Comparison of ENCODE assay signal across 8 cellular contexts in the genomic region with DNA sequence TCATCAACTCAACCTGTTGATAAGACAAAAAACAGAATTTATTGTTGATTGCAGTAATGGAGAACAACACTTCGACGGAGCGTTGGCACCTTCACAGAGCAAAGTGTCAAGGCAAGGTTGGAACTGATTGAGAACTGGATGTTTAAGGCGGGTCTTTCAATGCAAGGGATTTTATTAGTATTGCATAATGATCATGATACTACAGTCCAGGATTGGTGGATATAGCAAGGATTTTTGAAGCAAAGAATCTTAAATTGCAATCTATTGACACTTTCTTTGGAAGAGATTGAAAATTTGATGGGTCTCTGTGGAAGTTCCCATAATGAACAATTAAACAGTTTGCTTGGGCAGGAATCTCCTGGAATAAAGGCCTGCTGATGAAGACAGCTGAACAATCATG. TPM values are rescaled to one million over a fixed set of nuclear protein-coding genes. Genes with fewer than 3 reads are reported as not detected.
DNase-seq lines count a peak whose midpoint lies in the region; ATAC-seq and TF ChIP-seq lines count a peak whose summit lies in the region.

No MANE protein-coding gene starts in this region.

- H3K9me3 Mint-ChIP-seq in central memory CD8-positive, alpha-beta T cell = peaks cover 8% of the 10 kb centered on the region

- peak overlapping the region; percentile 84 for H3K4me3 Mint-ChIP-seq in central memory CD8-positive, alpha-beta T cell

- no peak for TF ChIP-seq POLR2A in vagina (IDR thresholded peaks at IDR 0.05)

- no peak for ATAC-seq in heart right ventricle
- no peak for ATAC-seq in left cardiac atrium
- no peak for ATAC-seq in central memory CD8-positive, alpha-beta T cell (replicated peaks; ENCODE audit: extremely low read depth, poor library complexity, severe bottlenecking)
- ATAC-seq in GM18511 (IDR thresholded peaks at IDR 0.05; ENCODE audit: unreplicated experiment) = no peak

- WGBS in heart right ventricle, 2 donors = 82% methylated on average over 4 of the region's 4 CpGs

- TF ChIP-seq CTCF in heart right ventricle (IDR thresholded peaks at IDR 0.05) (no peak), vagina (IDR thresholded peaks at IDR 0.05) (no peak)

- peak overlapping the region in 1 of 10 donors; percentile 76 for H3K27ac ChIP-seq in heart right ventricle
- H3K27ac ChIP-seq in muscle layer of duodenum (ENCODE audit: low read length) = no peak overlapping the region
- H3K27ac ChIP-seq in vagina = no peak overlapping the region

- peaks cover 0 to 47% (median 10%) of the 10 kb centered on the region in 11 donors for H3K9me3 ChIP-seq in heart right ventricle
- peaks cover 3 to 20% of the 10 kb centered on the region in 2 donors for H3K9me3 ChIP-seq in muscle layer of duodenum (ENCODE audit: control insufficient read depth in 1 of 2, low read length in 2 of 2)
- H3K9me3 ChIP-seq in vagina = no peaks in the 10 kb centered on the region

- peaks cover 11% of the 10 kb centered on the region for H3K4me1 Mint-ChIP-seq in central memory CD8-positive, alpha-beta T cell

- DNase-seq in heart right ventricle = no peak
- DNase-seq in left cardiac atrium = no peak
- no peak for DNase-seq in central memory CD8-positive, alpha-beta T cell (ENCODE audit: low spot score in 2 of 2)
- no peak for DNase-seq in vagina (ENCODE audit: extremely low spot score in 2 of 2)
- no peak for DNase-seq in hypothalamus (lab: John Stamatoyannopoulos, UW)
- no peak for DNase-seq in NCI-H1694 treated with DMSO at 0.1 percent for 48 hours (lab: John Stamatoyannopoulos, UW)

- H3K27me3 ChIP-seq in heart right ventricle (no peaks in the 10 kb centered on the region), muscle layer of duodenum (ENCODE audit: low read depth, low read length) (no peaks in the 10 kb centered on the region), vagina (no peaks in the 10 kb centered on the region)

- H3K4me3 ChIP-seq in heart right ventricle (peak overlapping the region in 8 of 10 donors; percentile 64 to 95 (median 82)), muscle layer of duodenum (ENCODE audit: low read depth in 1 of 2, low read length in 2 of 2) (peak overlapping the region; percentile 85 to 89), vagina (peak overlapping the region; percentile 62 to 73)

- peaks cover 12% of the 10 kb centered on the region for H3K36me3 Mint-ChIP-seq in central memory CD8-positive, alpha-beta T cell (ENCODE audit: insufficient read depth)

- H3K36me3 ChIP-seq in heart right ventricle (peaks cover 0 to 23% (median 13%) of the 10 kb centered on the region in 9 donors), muscle layer of duodenum (ENCODE audit: control insufficient read depth in 1 of 2, insufficient read depth in 2 of 2, low read length in 2 of 2) (peaks cover 0 to 19% of the 10 kb centered on the region in 2 donors), vagina (peaks cover 0 to 20% of the 10 kb centered on the region in 2 donors)

- peaks cover 13% of the 10 kb centered on the region for H3K27me3 Mint-ChIP-seq in central memory CD8-positive, alpha-beta T cell

- H3K4me1 ChIP-seq in heart right ventricle (peaks cover 3 to 16% (median 12%) of the 10 kb centered on the region in 9 donors), muscle layer of duodenum (ENCODE audit: control insufficient read depth in 1 of 2, insufficient read depth in 2 of 2, low read length in 2 of 2) (peaks cover 0 to 9% of the 10 kb centered on the region in 2 donors), vagina (peaks cover 17% of the 10 kb centered on the region)

- no peak overlapping the region for H3K27ac Mint-ChIP-seq in central memory CD8-positive, alpha-beta T cell (ENCODE audit: low read depth)

- intact Hi-C loops in heart right ventricle (cut with DNase I) = loop anchor here in 6 of 10 donors (2.0 to 10.0 kb wide), 7 partner anchors 42 to 193 kb away; a partner anchor contains a TSS
- intact Hi-C loops in left cardiac atrium (cut with DNase I) = loop anchor here in 1 of 2 donors (5.0 kb wide), 1 partner anchor 193 kb away; a partner anchor contains a TSS
- intact Hi-C loops in vagina (cut with DNase I) = no loop called here

RNA-seq across cellular contexts. Expression of a gene that starts 0.6 kb away (rescaled TPM):
- total RNA-seq in heart right ventricle (1 to 10 TPM; 2.4 to 5.1 (median 3.6) TPM), left cardiac atrium (1 to 10 TPM; 3.3 to 4.3 TPM), vagina (5.9 TPM)
- 1 to 10 TPM; 1.2 to 6.4 TPM for polyA plus RNA-seq in heart right ventricle

RNA-seq across cellular contexts. Expression of a gene that starts 45.8 kb away (rescaled TPM):
- total RNA-seq in heart right ventricle (10 to 100 TPM in 1 of 10 donors, 1 to 10 TPM in 9; 4.9 to 10.2 (median 6.8) TPM), left cardiac atrium (1 to 10 TPM; 3.4 to 5.5 TPM), vagina (not detected)
- polyA plus RNA-seq in heart right ventricle = 1 to 10 TPM in 1 of 2 donors, under 1 TPM in 1; 0.67 to 6.0 TPM

RNA-seq across cellular contexts. Expression of a gene that starts 51.0 kb away (rescaled TPM):
- total RNA-seq in heart right ventricle = 1 to 10 TPM; 2.6 to 6.4 (median 5.0) TPM
- polyA plus RNA-seq in heart right ventricle = 1 to 10 TPM; 1.5 to 1.6 TPM
- total RNA-seq in left cardiac atrium = 1 to 10 TPM; 4.5 to 5.2 TPM
- 9.6 TPM for total RNA-seq in vagina
